ENCODE assay signal across 9 cellular contexts in the genomic region with DNA sequence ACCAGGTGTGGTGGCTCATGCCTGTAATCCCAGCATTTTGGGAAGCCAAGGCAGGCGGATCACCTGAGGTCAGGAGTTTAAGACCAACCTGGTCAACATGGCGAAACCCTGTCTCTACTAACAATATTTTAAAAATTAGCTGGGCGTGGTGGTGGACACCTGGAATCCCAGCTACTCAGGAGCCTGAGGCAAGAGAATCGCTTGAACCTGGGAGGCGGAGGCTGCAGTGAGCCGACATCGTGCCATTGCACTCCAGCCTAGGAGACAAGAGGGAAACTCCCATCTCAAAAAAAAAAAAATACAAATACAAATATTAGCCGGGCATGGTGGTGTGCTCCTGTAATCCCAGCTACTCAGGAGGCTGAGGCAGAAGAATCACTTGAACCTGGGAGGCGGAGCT. TPM values are rescaled to one million over a fixed set of nuclear protein-coding genes. Genes with fewer than 3 reads are reported as not detected.
DNase-seq lines count a peak whose midpoint lies in the region; ATAC-seq and TF ChIP-seq lines count a peak whose summit lies in the region.
"Not testable (repeated sequence)": the region's sequence is repeated elsewhere in the genome, so short reads cannot be mapped to it uniquely, and the experiment has no call there.
"Had no signal": no experiment of that assay in that cellular context is flagged by ENCODE, and none has a peak within 500 bp of the region (broad histone marks: within the 10 kb centered on the region; RNA-seq: fewer than 3 reads in every experiment).

No MANE protein-coding gene starts in this region.

- H3K4me2 ChIP-seq in mammary epithelial cell (ENCODE audit: insufficient read depth, low read depth, low read length); hepatocyte: not testable (repeated sequence)
- peak overlapping the region; percentile 87 for H3K4me2 ChIP-seq in neural progenitor cell

- H4K20me1 ChIP-seq in mammary epithelial cell (ENCODE audit: insufficient read depth, low read length); hepatocyte (ENCODE audit: insufficient read depth, poor library complexity, severe bottlenecking); neural progenitor cell (ENCODE audit: low read depth): not testable (repeated sequence)

- not testable (repeated sequence) for H3K27me3 Mint-ChIP-seq in HFFc6 (ENCODE audit: insufficient read depth); activated CD8-positive, alpha-beta T cell treated with anti-CD3 and anti-CD28 coated beads for 36 hours; neural progenitor cell (ENCODE audit: insufficient read depth, low read depth)

- H3K9ac ChIP-seq in mammary epithelial cell (ENCODE audit: insufficient read depth, low read length), result peak overlapping the region; percentile 17
- H3K9ac ChIP-seq in neural progenitor cell, result not testable (repeated sequence)

- intact Hi-C loops in activated CD8-positive, alpha-beta T cell treated with anti-CD3 and anti-CD28 coated beads for 36 hours (cut with micrococcal nuclease); upper lobe of right lung (cut with DNase I): not testable (repeated sequence)
- intact Hi-C loops in mammary epithelial cell (cut with micrococcal nuclease), result loop anchor here (2.0 kb wide), 1 partner anchor 28 kb away; no protein-coding TSS in a partner anchor

- in situ Hi-C loops in mammary epithelial cell (cut with MboI; ENCODE audit: low sequenced_read_pairs in 2 of 2), result not testable (repeated sequence)

- H3K36me3 Mint-ChIP-seq in HFFc6 (ENCODE audit: low read depth), result peaks cover 24% of the 10 kb centered on the region
- peaks cover 56% of the 10 kb centered on the region for H3K36me3 Mint-ChIP-seq in activated CD8-positive, alpha-beta T cell treated with anti-CD3 and anti-CD28 coated beads for 36 hours (ENCODE audit: low read depth)
- H3K36me3 Mint-ChIP-seq in neural progenitor cell, result not testable (repeated sequence)

- H3K27me3 ChIP-seq in AG04450 (ENCODE audit: control insufficient read depth, insufficient read depth, low read length); RWPE2 (ENCODE audit: insufficient read depth, poor library complexity, severe bottlenecking); mammary epithelial cell (ENCODE audit: insufficient read depth, low read length); hepatocyte; neural progenitor cell; upper lobe of right lung: not testable (repeated sequence)

- H3K27ac Mint-ChIP-seq in HFFc6, result peak overlapping the region; percentile 98
- peak overlapping the region; percentile 92 for H3K27ac Mint-ChIP-seq in activated CD8-positive, alpha-beta T cell treated with anti-CD3 and anti-CD28 coated beads for 36 hours
- H3K27ac Mint-ChIP-seq in neural progenitor cell, result not testable (repeated sequence)

- peaks cover 22% of the 10 kb centered on the region for H3K4me1 Mint-ChIP-seq in HFFc6 (ENCODE audit: low read depth)
- peaks cover 23% of the 10 kb centered on the region for H3K4me1 Mint-ChIP-seq in activated CD8-positive, alpha-beta T cell treated with anti-CD3 and anti-CD28 coated beads for 36 hours (ENCODE audit: low read depth)
- peaks cover 16% of the 10 kb centered on the region for H3K4me1 Mint-ChIP-seq in neural progenitor cell

- dilution Hi-C loops in mammary epithelial cell (cut with HindIII; ENCODE audit: low sequenced_read_pairs), result not testable (repeated sequence)

- H3K79me2 ChIP-seq in mammary epithelial cell (ENCODE audit: insufficient read depth, low read length); hepatocyte; neural progenitor cell (ENCODE audit: low read depth): not testable (repeated sequence)

- not testable (repeated sequence) for TF ChIP-seq CTCF in AG04450 (IDR thresholded peaks at IDR 0.05; ENCODE audit: low read depth, low read length); HFFc6 (IDR thresholded peaks at IDR 0.05); RWPE2 (IDR thresholded peaks at IDR 0.05; ENCODE audit: poor library complexity, severe bottlenecking); activated CD8-positive, alpha-beta T cell treated with anti-CD3 and anti-CD28 coated beads for 36 hours (IDR thresholded peaks at IDR 0.05); mammary epithelial cell (conservative IDR thresholded peaks at IDR 0.05 in 1 of 2, IDR thresholded peaks at IDR 0.05 in 1 of 2; ENCODE audit: extremely low read depth in 1 of 2, insufficient read depth in 1 of 2, low read depth in 1 of 2, low read length in 2 of 2); hepatocyte (IDR thresholded peaks at IDR 0.05; ENCODE audit: poor library complexity); neural progenitor cell (IDR thresholded peaks at IDR 0.05); upper lobe of right lung (IDR thresholded peaks at IDR 0.05)

- not testable (repeated sequence) for H3K9me2 ChIP-seq in hepatocyte (replicated peaks; ENCODE audit: insufficient read depth)

- not testable (repeated sequence) for H3K4me3 Mint-ChIP-seq in HFFc6; activated CD8-positive, alpha-beta T cell treated with anti-CD3 and anti-CD28 coated beads for 36 hours
- peak overlapping the region; percentile 87 for H3K4me3 Mint-ChIP-seq in neural progenitor cell

- peaks cover 19% of the 10 kb centered on the region for H3K4me1 ChIP-seq in RWPE2 (ENCODE audit: insufficient read depth, poor library complexity, severe bottlenecking)
- H3K4me1 ChIP-seq in mammary epithelial cell (ENCODE audit: insufficient read depth, low read length), result peaks cover 20% of the 10 kb centered on the region
- H3K4me1 ChIP-seq in hepatocyte (ENCODE audit: insufficient read depth); neural progenitor cell; upper lobe of right lung: not testable (repeated sequence)

- CTCF ChIA-PET in AG04450 (lab: Charles Lee), result interaction anchor here (2.5 kb wide), 1 partner anchor 27 kb away, joined by 11 read pairs; no protein-coding TSS in a partner anchor
- CTCF ChIA-PET in activated CD8-positive, alpha-beta T cell treated with anti-CD3 and anti-CD28 coated beads for 36 hours (lab: Charles Lee), result interaction anchor here (2.3 kb wide), 1 partner anchor 27 kb away, joined by 15 read pairs; no protein-coding TSS in a partner anchor
- CTCF ChIA-PET in mammary epithelial cell (lab: Charles Lee; ENCODE audit: low non-redundant PET), result not testable (repeated sequence)

- H3K27ac ChIP-seq in AG04450 (ENCODE audit: low read depth, low read length), result peak overlapping the region; percentile 88
- H3K27ac ChIP-seq in RWPE2 (ENCODE audit: poor library complexity, severe bottlenecking), result peak overlapping the region; percentile 95
- peak overlapping the region; percentile 91 for H3K27ac ChIP-seq in mammary epithelial cell (ENCODE audit: insufficient read depth, low read depth, low read length)
- H3K27ac ChIP-seq in hepatocyte, result peak overlapping the region; percentile 83
- not testable (repeated sequence) for H3K27ac ChIP-seq in neural progenitor cell
- H3K27ac ChIP-seq in upper lobe of right lung, result peak overlapping the region; percentile 8

- not testable (repeated sequence) for DNase-seq in AG04450 (ENCODE audit: low read depth, low spot score); HFFc6; RWPE2 (ENCODE audit: low spot score); activated CD8-positive, alpha-beta T cell treated with anti-CD3 and anti-CD28 coated beads for 36 hours; mammary epithelial cell; hepatocyte (ENCODE audit: low spot score); neural progenitor cell (ENCODE audit: low spot score); upper lobe of right lung

- not testable (repeated sequence) for H3K9me3 Mint-ChIP-seq in HFFc6; activated CD8-positive, alpha-beta T cell treated with anti-CD3 and anti-CD28 coated beads for 36 hours; neural progenitor cell

- peaks cover 24% of the 10 kb centered on the region for H3F3A ChIP-seq in neural progenitor cell (ENCODE audit: low read depth)

- H2AFZ ChIP-seq in mammary epithelial cell (ENCODE audit: low read depth, low read length); hepatocyte; neural progenitor cell (replicated peaks): not testable (repeated sequence)

- not testable (repeated sequence) for H3K4me3 ChIP-seq in AG04450 (ENCODE audit: low read depth, low read length); RWPE2 (ENCODE audit: severe bottlenecking); mammary epithelial cell (replicated peaks in 1 of 3; ENCODE audit: insufficient read depth in 1 of 3, low read depth in 2 of 3, low read length in 3 of 3); hepatocyte; upper lobe of right lung
- peak overlapping the region; percentile 66 for H3K4me3 ChIP-seq in neural progenitor cell

- BruUV-seq in mammary epithelial cell (replicated peaks; lab: Mats Ljungman, UMichigan), result not testable (repeated sequence)

- POLR2A ChIA-PET in AG04450 (lab: Yijun Ruan, JAX), result not testable (repeated sequence)
- POLR2A ChIA-PET in activated CD8-positive, alpha-beta T cell treated with anti-CD3 and anti-CD28 coated beads for 36 hours (lab: Charles Lee), result interaction anchor here (0.7 to 5.2 kb wide), 5 partner anchors 11 to 77 kb away, joined by 3 to 30 read pairs (median 6); partner anchors contain the start of gene SNRPD2

- H3K36me3 ChIP-seq in RWPE2 (ENCODE audit: low read depth) (peaks cover 88% of the 10 kb centered on the region), mammary epithelial cell (ENCODE audit: insufficient read depth, low read length) (peaks cover 12% of the 10 kb centered on the region), upper lobe of right lung (peaks cover 70% of the 10 kb centered on the region)
- not testable (repeated sequence) for H3K36me3 ChIP-seq in hepatocyte (replicated peaks; ENCODE audit: insufficient read depth, low read depth); neural progenitor cell

- ATAC-seq in RWPE2 (ENCODE audit: low read depth); activated CD8-positive, alpha-beta T cell treated with anti-CD3 and anti-CD28 coated beads for 36 hours; upper lobe of right lung: not testable (repeated sequence)

- WGBS in mammary epithelial cell (ENCODE audit: low coverage, missing lambda C conversion rate), result 98% methylated on average over 8 of the region's 9 CpGs
- 95% methylated on average over 9 of the region's 9 CpGs for WGBS in hepatocyte (ENCODE audit: low lambda C conversion rate, missing lambda C conversion rate)

- H3K9me3 ChIP-seq in AG04450 (ENCODE audit: control insufficient read depth, insufficient read depth, low read length); RWPE2 (ENCODE audit: severe bottlenecking); mammary epithelial cell (replicated peaks; ENCODE audit: insufficient read depth, low read length); hepatocyte (ENCODE audit: low read depth); neural progenitor cell (ENCODE audit: low read depth); upper lobe of right lung: not testable (repeated sequence)

RNA-seq across cellular contexts. Expression of gene GPR4, which starts 13.0 kb away (rescaled TPM):
- polyA plus RNA-seq in AG04450 (2011; rRNA removed) (not detected in 2 replicates), mammary epithelial cell (0.02 TPM), hepatocyte (0.10 TPM in 1 of 2 replicates, not detected in the other)
- polyA minus RNA-seq in AG04450 (2011; rRNA and poly(A)+ RNA removed), result not detected in 2 replicates
- 10 to 100 TPM in 4 of 6 experiments, 1 to 10 TPM in 2; 3.7 to 16.8 (median 13.3) TPM for total RNA-seq in HFFc6 (2021; fragmentation: NEBNext Ultra II Directional; extraction: Animal tissue kit (Norgen Biotek cat#: 25700))
- not detected for total RNA-seq in activated CD8-positive, alpha-beta T cell treated with anti-CD3 and anti-CD28 coated beads for 36 hours
- total RNA-seq in mammary epithelial cell (not detected), hepatocyte (not detected in 2 replicates), neural progenitor cell (ENCODE audit: low replicate concordance) (not detected in 2 replicates), upper lobe of right lung (18.5 TPM)
- polyA minus RNA-seq in mammary epithelial cell, result not detected
- total RNA-seq: Daoy had no signal

RNA-seq across cellular contexts. Expression of gene EML2, which starts 24.1 kb away (rescaled TPM):
- polyA plus RNA-seq in AG04450 (2011; rRNA removed) (10.8 and 14.9 TPM in 2 replicates), mammary epithelial cell (35.4 TPM), hepatocyte (17.0 and 20.6 TPM in 2 replicates)
- 35.6 and 37.9 TPM in 2 replicates for polyA minus RNA-seq in AG04450 (2011; rRNA and poly(A)+ RNA removed)
- 10 to 100 TPM; 57.8 to 71.2 (median 64.7) TPM for total RNA-seq in HFFc6 (2021; fragmentation: NEBNext Ultra II Directional; extraction: Animal tissue kit (Norgen Biotek cat#: 25700))
- 100 to 1,000 TPM; 103 to 113 TPM for total RNA-seq in activated CD8-positive, alpha-beta T cell treated with anti-CD3 and anti-CD28 coated beads for 36 hours
- total RNA-seq in mammary epithelial cell (10 to 100 TPM; 55.8 to 98.2 TPM), hepatocyte (9.1 and 13.9 TPM in 2 replicates), neural progenitor cell (ENCODE audit: low replicate concordance) (15.9 and 20.3 TPM in 2 replicates), upper lobe of right lung (54.4 TPM)
- 63.1 TPM for polyA minus RNA-seq in mammary epithelial cell

RNA-seq across cellular contexts. Expression of gene OPA3, which starts 30.5 kb away (rescaled TPM):
- 12.2 and 13.3 TPM in 2 replicates for polyA plus RNA-seq in AG04450 (2011; rRNA removed)
- 8.7 and 14.2 TPM in 2 replicates for polyA minus RNA-seq in AG04450 (2011; rRNA and poly(A)+ RNA removed)
- 10 to 100 TPM; 13.3 to 15.5 (median 14.3) TPM for total RNA-seq in HFFc6 (2021; fragmentation: NEBNext Ultra II Directional; extraction: Animal tissue kit (Norgen Biotek cat#: 25700))
- total RNA-seq in activated CD8-positive, alpha-beta T cell treated with anti-CD3 and anti-CD28 coated beads for 36 hours, result 10 to 100 TPM; 13.7 to 14.3 TPM
- 10 to 100 TPM; 13.7 to 17.4 TPM for total RNA-seq in mammary epithelial cell
- 20.3 TPM for polyA plus RNA-seq in mammary epithelial cell
- 22.0 TPM for polyA minus RNA-seq in mammary epithelial cell
- total RNA-seq in hepatocyte, result 11.2 and 15.1 TPM in 2 replicates
- 15.0 and 15.2 TPM in 2 replicates for polyA plus RNA-seq in hepatocyte
- 3.7 and 11.3 TPM in 2 replicates for total RNA-seq in neural progenitor cell (ENCODE audit: low replicate concordance)
- 13.0 TPM for total RNA-seq in upper lobe of right lung

RNA-seq across cellular contexts. Expression of gene GIPR, which starts 53.0 kb away (rescaled TPM):
- polyA plus RNA-seq in AG04450 (2011; rRNA removed) (0.61 and 0.68 TPM in 2 replicates), mammary epithelial cell (0.60 TPM), hepatocyte (5.6 and 6.7 TPM in 2 replicates)
- 1.8 and 2.0 TPM in 2 replicates for polyA minus RNA-seq in AG04450 (2011; rRNA and poly(A)+ RNA removed)
- 1 to 10 TPM in 1 of 6 experiments, under 1 TPM in 5; 0.31 to 1.1 (median 0.68) TPM for total RNA-seq in HFFc6 (2021; fragmentation: NEBNext Ultra II Directional; extraction: Animal tissue kit (Norgen Biotek cat#: 25700))
- total RNA-seq in activated CD8-positive, alpha-beta T cell treated with anti-CD3 and anti-CD28 coated beads for 36 hours, result 1 to 10 TPM; 5.9 to 6.8 TPM
- total RNA-seq in mammary epithelial cell (1 to 10 TPM; 1.3 to 1.4 TPM), hepatocyte (1.8 and 2.7 TPM in 2 replicates), neural progenitor cell (ENCODE audit: low replicate concordance) (not detected in 2 replicates), upper lobe of right lung (4.8 TPM)
- polyA minus RNA-seq in mammary epithelial cell, result 9.4 TPM
- total RNA-seq: Daoy had no signal
